ENCODE assay signal across 25 cellular contexts in genomic region chr12:39431797-39432196, GRCh38. TPM values are rescaled to one million over a fixed set of nuclear protein-coding genes. Genes with fewer than 3 reads are reported as not detected.
DNase-seq lines count a peak whose midpoint lies in the region; ATAC-seq, FAIRE-seq and TF ChIP-seq lines count a peak whose summit lies in the region.
"Had no signal": no experiment of that assay in that cellular context is flagged by ENCODE, and none has a peak within 500 bp of the region (broad histone marks: within the 10 kb centered on the region; RNA-seq: fewer than 3 reads in every experiment).

No MANE protein-coding gene starts in this region.

- WGBS in A549 (ENCODE audit: missing lambda C conversion rate): 93% methylated on average over 1 of the region's 1 CpG

- DNase-seq in NCI-H748 (lab: John Stamatoyannopoulos, UW; ENCODE audit: unreplicated experiment): peak; percentile 17
- DNase-seq in NCI-H748 treated with DMSO at 0.1 percent for 48 hours (lab: John Stamatoyannopoulos, UW): no peak
- DNase-seq in A549 (ENCODE audit: low read depth in 1 of 2, low spot score in 1 of 2): no peak
- peak; percentile 52 for DNase-seq in NCI-H1105 treated with DMSO at 0.1 percent for 48 hours (lab: John Stamatoyannopoulos, UW)
- DNase-seq in NCI-H69 (lab: John Stamatoyannopoulos, UW): peak; percentile 8
- DNase-seq in amygdala (lab: John Stamatoyannopoulos, UW): no peak
- DNase-seq: CD8-positive, alpha-beta memory T cell; DMS 273 treated with DMSO at 0.1 percent for 48 hours; DMS79; EL; GDM1; H9; KBM-7; NCI-H1436; NCI-H1930; NCI-H774; PC-9; SHP77; T-helper 1 cell had no signal

- ATAC-seq in A549: no peak
- ATAC-seq in GM19324 (IDR thresholded peaks at IDR 0.05; ENCODE audit: low FRiP score, unreplicated experiment): no peak
- no peak for ATAC-seq in HG03108 (IDR thresholded peaks at IDR 0.05; ENCODE audit: unreplicated experiment)
- ATAC-seq: GM12878, GM23338 had no signal

- POLR2A ChIA-PET in A549 (lab: Yijun Ruan, JAX): no interaction called here

- CTCF ChIA-PET in A549 (lab: Yijun Ruan, JAX): no interaction called here

- no peak for TF ChIP-seq RAD21 in A549 (conservative IDR thresholded peaks at IDR 0.05 in 1 of 2, IDR thresholded peaks at IDR 0.05 in 1 of 2)

- TF ChIP-seq CTCF in A549 (IDR thresholded peaks at IDR 0.05): no peak

- H3K27ac ChIP-seq in A549: no peak overlapping the region
- H3K27ac ChIP-seq: C4-2B, PC-9 had no signal

- no peaks in the 10 kb centered on the region for H3K9me3 ChIP-seq in A549

- no peak overlapping the region for H3K4me2 ChIP-seq in A549
- H3K4me2 ChIP-seq: GM23338, PC-9 had no signal

- H3K4me1 ChIP-seq in A549: peaks cover 15% of the 10 kb centered on the region

- TF ChIP-seq EP300 in A549 (IDR thresholded peaks at IDR 0.05): no peak

- FAIRE-seq in A549 (lab: Jason Lieb, UNC): peak; percentile 23
- FAIRE-seq: GM12878, HTR-8/SVneo had no signal

- TF ChIP-seq POLR2A in A549 (IDR thresholded peaks at IDR 0.05; ENCODE audit: low read length): no peak

- no peak overlapping the region for H3K4me3 ChIP-seq in A549
- H3K4me3 ChIP-seq: GM12878, GM23338, PC-9 had no signal

TF ChIP-seq in A549, 52 proteins besides CTCF, POLR2A, EP300 and RAD21:
- TF ChIP-seq JUNB (IDR thresholded peaks at IDR 0.05) (no peak), NR3C1 (IDR thresholded peaks at IDR 0.05) (no peak), ZC3H11A (IDR thresholded peaks at IDR 0.05) (no peak), E2F6 (IDR thresholded peaks at IDR 0.05; ENCODE audit: borderline replicate concordance, low read depth) (no peak), BHLHE40 (IDR thresholded peaks at IDR 0.05; ENCODE audit: low read depth, low read length) (no peak), HOXA7 (CRISPR knock-in tag; IDR thresholded peaks at IDR 0.05) (no peak), NFE2L2 (conservative IDR thresholded peaks at IDR 0.05; ENCODE audit: low read length) (no peak), MAFK (IDR thresholded peaks at IDR 0.05; ENCODE audit: partially characterized antibody) (no peak), ZSCAN20 (CRISPR knock-in tag; IDR thresholded peaks at IDR 0.05) (no peak), SREBF2 (IDR thresholded peaks at IDR 0.05) (no peak), CBX2 (IDR thresholded peaks at IDR 0.05; ENCODE audit: borderline replicate concordance, low read depth) (no peak), BCL3 (IDR thresholded peaks at IDR 0.05) (no peak)

RNA-seq across cellular contexts. Expression of gene KIF21A, which starts 11.1 kb away (rescaled TPM):
- polyA plus RNA-seq in A549 (2011; rRNA removed) (71.6 and 79.0 TPM in 2 replicates), A549 (2017; fragmentation: RNase III; extraction: RNeasy Plus Mini Kit Qiagen cat#74134 plus additional on column Dnase treatment) (21.9 to 26.0 TPM (median 22.5 TPM) in 3 replicates)
- 12.4 and 13.6 TPM in 2 replicates for polyA plus RNA-seq in A549 (2012; cell fraction: cytosol; rRNA removed)
- 9.8 and 14.6 TPM in 2 replicates for polyA plus RNA-seq in A549 (2012; cell fraction: nucleus; rRNA removed)
- polyA minus RNA-seq in A549 (2011; rRNA and poly(A)+ RNA removed): 51.3 and 57.6 TPM in 2 replicates

Comparison
In these comparisons a context has a peak if more than half of its experiments do, and no peak if none do; other contexts are left out.
1. DNase-seq: peak in NCI-H748 (single experiment), NCI-H1105 treated with DMSO at 0.1 percent for 48 hours (single experiment) and NCI-H69 (single experiment); none in NCI-H748 treated with DMSO at 0.1 percent for 48 hours (single experiment), A549 (0 of 2) and amygdala (0 of 56).